In the genomic region with DNA sequence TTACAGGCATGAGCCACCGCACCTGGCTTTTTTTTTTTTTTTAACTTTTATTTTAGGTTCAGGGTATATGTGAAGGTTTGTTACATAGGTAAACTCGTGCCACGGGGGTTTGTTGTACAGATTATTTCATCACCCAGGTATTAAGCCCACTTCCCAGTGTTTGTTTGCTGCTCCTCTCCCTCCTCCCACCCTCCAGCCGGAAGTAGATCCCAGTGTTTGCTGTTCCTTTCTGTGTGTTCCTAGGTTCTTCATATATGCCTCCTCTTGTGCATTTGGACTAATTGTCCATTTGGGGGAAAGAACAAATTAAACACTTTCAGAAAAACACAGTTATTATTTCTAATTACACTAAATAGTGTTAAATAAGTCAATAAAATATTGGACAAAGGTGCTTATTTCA, we compare ENCODE assay signal across 24 cellular contexts. TPM values are rescaled to one million over a fixed set of nuclear protein-coding genes. Genes with fewer than 3 reads are reported as not detected.
DNase-seq lines count a peak whose midpoint lies in the region; ATAC-seq, FAIRE-seq and TF ChIP-seq lines count a peak whose summit lies in the region.
"Had no signal": no experiment of that assay in that cellular context is flagged by ENCODE, and none has a peak within 500 bp of the region (broad histone marks: within the 10 kb centered on the region; RNA-seq: fewer than 3 reads in every experiment).

No MANE protein-coding gene starts in this region.

- intact Hi-C loops in HepG2 (cut with micrococcal nuclease; ENCODE audit: unreplicated experiment), result no loop called here
- intact Hi-C loops in right lobe of liver (cut with DNase I), result no loop called here
- intact Hi-C loops in kidney (cut with DNase I), result no loop called here

- in situ Hi-C loops in HepG2 (cut with HindIII; ENCODE audit: extremely low pct_ligation_motif_present, low pct_unique_long_range_greater_than_20kb), result no loop called here

- POLR2A ChIA-PET in HepG2 (lab: Yijun Ruan, JAX), result no interaction called here

- DNase-seq in NCI-H510A treated with DMSO at 0.1 percent for 48 hours (lab: John Stamatoyannopoulos, UW), result peak; percentile 77
- no peak for DNase-seq in NCI-H510A (lab: John Stamatoyannopoulos, UW)
- DNase-seq in HepG2 (ENCODE audit: low spot score), result no peak
- no peak for DNase-seq in right lobe of liver
- peak; percentile 17 for DNase-seq in NCI-H2029 (lab: John Stamatoyannopoulos, UW)
- no peak for DNase-seq in hepatocyte (ENCODE audit: low spot score)
- no peak for DNase-seq in GOT3 (lab: John Stamatoyannopoulos, UW)
- no peak for DNase-seq in kidney
- DNase-seq: 8988T; ACHN; AML-193; BE2C; Calu3; CD4-positive, alpha-beta memory T cell; COR-L47; DMS79; EL; GDM1; H7; HCEC 1CT had no signal

- CTCF ChIA-PET in HepG2 (lab: Yijun Ruan, JAX; ENCODE audit: low intra/inter-chr PET ratio, low total read pairs), result no interaction called here

- ATAC-seq in HepG2 (no peak), right lobe of liver (no peak)
- ATAC-seq: A549, GM12878 had no signal

- TF ChIP-seq CTCF in HepG2 (CRISPR knock-in tag; IDR thresholded peaks at IDR 0.05) (no peak), right lobe of liver (IDR thresholded peaks at IDR 0.05) (no peak), hepatocyte (IDR thresholded peaks at IDR 0.05; ENCODE audit: poor library complexity) (no peak), kidney (IDR thresholded peaks at IDR 0.05; ENCODE audit: borderline replicate concordance, extremely low read depth, insufficient read depth) (no peak)

- BruUV-seq in HepG2 (replicated peaks; lab: Mats Ljungman, UMichigan), result no TSS peak

- no peak overlapping the region for H3K27ac ChIP-seq in HepG2 (ENCODE audit: extremely low read length, insufficient read depth, low read length)
- no peak overlapping the region for H3K27ac ChIP-seq in right lobe of liver
- peak overlapping the region; percentile 58 for H3K27ac ChIP-seq in hepatocyte
- H3K27ac ChIP-seq in kidney (ENCODE audit: low read depth in 2 of 2, low read length in 2 of 2), result no peak overlapping the region
- H3K27ac ChIP-seq: A549; BLaER1 treated with 17β-estradiol and CSF1 and Interleukin-3, amounts not matched to agents 10 nM and 100 nM had no signal

- no peak for TF ChIP-seq POLR2A in HepG2 (IDR thresholded peaks at IDR 0.05; ENCODE audit: insufficient read depth in 1 of 2, low read depth in 2 of 2, low read length in 2 of 2)
- no peak for TF ChIP-seq POLR2A in right lobe of liver (IDR thresholded peaks at IDR 0.05)

- H3K36me3 ChIP-seq in HepG2 (replicated peaks in 1 of 2; ENCODE audit: control insufficient read depth in 1 of 2, insufficient read depth in 2 of 2, low read length in 2 of 2), result no peaks in the 10 kb centered on the region
- H3K36me3 ChIP-seq in right lobe of liver, result no peaks in the 10 kb centered on the region
- H3K36me3 ChIP-seq in hepatocyte (replicated peaks; ENCODE audit: insufficient read depth, low read depth), result no peaks in the 10 kb centered on the region
- H3K36me3 ChIP-seq in kidney (ENCODE audit: control insufficient read depth in 1 of 2, insufficient read depth in 2 of 2, low read length in 2 of 2), result no peaks in the 10 kb centered on the region
- H3K36me3 ChIP-seq: BE2C had no signal

- H3K79me2 ChIP-seq in HepG2 (ENCODE audit: insufficient read depth, low read length) (no peaks in the 10 kb centered on the region), hepatocyte (no peaks in the 10 kb centered on the region)

- TF ChIP-seq EP300 in HepG2 (IDR thresholded peaks at IDR 0.05; ENCODE audit: low read depth in 2 of 2, low read length in 2 of 2) (no peak), HepG2 (CRISPR knock-in tag; IDR thresholded peaks at IDR 0.05; ENCODE audit: borderline replicate concordance) (no peak)

- no peaks in the 10 kb centered on the region for H4K20me1 ChIP-seq in HepG2 (ENCODE audit: insufficient read depth, low read length)
- H4K20me1 ChIP-seq in hepatocyte (ENCODE audit: insufficient read depth, poor library complexity, severe bottlenecking), result no peaks in the 10 kb centered on the region
- H4K20me1 ChIP-seq: BLaER1 treated with 17β-estradiol and CSF1 and Interleukin-3, amounts not matched to agents 10 nM and 100 nM had no signal

- H2AFZ ChIP-seq in HepG2 (ENCODE audit: low read length) (no peak overlapping the region), hepatocyte (no peak overlapping the region)

- H3K9me3 ChIP-seq in HepG2 (ENCODE audit: low read length) (peaks cover 10% of the 10 kb centered on the region), right lobe of liver (no peaks in the 10 kb centered on the region), hepatocyte (ENCODE audit: low read depth) (no peaks in the 10 kb centered on the region), kidney (ENCODE audit: control insufficient read depth in 1 of 2, low read length in 2 of 2) (no peaks in the 10 kb centered on the region)
- H3K9me3 ChIP-seq: BE2C had no signal

- H3K27me3 ChIP-seq in HepG2 (ENCODE audit: control insufficient read depth in 1 of 2, insufficient read depth in 2 of 2, low read length in 2 of 2) (peaks cover 0 to 3% of the 10 kb centered on the region in 2 experiments; a peak in 1 of 5 replicates), right lobe of liver (no peaks in the 10 kb centered on the region), hepatocyte (no peaks in the 10 kb centered on the region)
- H3K27me3 ChIP-seq: BE2C; BLaER1 treated with 17β-estradiol and CSF1 and Interleukin-3, amounts not matched to agents 10 nM and 100 nM had no signal

- H3K4me1 ChIP-seq in HepG2 (ENCODE audit: insufficient read depth, low read length), result peaks cover 25% of the 10 kb centered on the region
- no peaks in the 10 kb centered on the region for H3K4me1 ChIP-seq in right lobe of liver
- peaks cover 9% of the 10 kb centered on the region for H3K4me1 ChIP-seq in hepatocyte (ENCODE audit: insufficient read depth)
- H3K4me1 ChIP-seq in kidney (ENCODE audit: control insufficient read depth in 1 of 2, insufficient read depth in 1 of 2, low read depth in 1 of 2, low read length in 2 of 2), result no peaks in the 10 kb centered on the region
- H3K4me1 ChIP-seq: A549; BE2C; BLaER1 treated with 17β-estradiol and CSF1 and Interleukin-3, amounts not matched to agents 10 nM and 100 nM had no signal

- H3K4me3 ChIP-seq in HepG2 (replicated peaks in 1 of 3; ENCODE audit: insufficient read depth in 1 of 3, low read depth in 2 of 3, low read length in 3 of 3) (no peak overlapping the region), right lobe of liver (no peak overlapping the region), hepatocyte (no peak overlapping the region), kidney (ENCODE audit: low read length in 2 of 2) (no peak overlapping the region)
- H3K4me3 ChIP-seq: A549; BLaER1 treated with 17β-estradiol and CSF1 and Interleukin-3, amounts not matched to agents 10 nM and 100 nM; GM12878 had no signal

- H3K9ac ChIP-seq in HepG2 (ENCODE audit: insufficient read depth, low read depth, low read length), result no peak overlapping the region
- no peak overlapping the region for H3K9ac ChIP-seq in kidney (ENCODE audit: low read length in 2 of 2)
- H3K9ac ChIP-seq: BLaER1 treated with 17β-estradiol and CSF1 and Interleukin-3, amounts not matched to agents 10 nM and 100 nM had no signal

- H3K9me2 ChIP-seq in hepatocyte (replicated peaks; ENCODE audit: insufficient read depth), result no peaks in the 10 kb centered on the region

- no peak for TF ChIP-seq RAD21 in HepG2 (CRISPR knock-in tag; IDR thresholded peaks at IDR 0.05)

- no peak for FAIRE-seq in HepG2 (lab: Jason Lieb, UNC)
- no peak for FAIRE-seq in kidney (lab: Jason Lieb, UNC)
- FAIRE-seq: A549, GM12878, H1 had no signal

- WGBS in HepG2 (ENCODE audit: low lambda C conversion rate), result 7% methylated on average over 4 of the region's 4 CpGs
- WGBS in right lobe of liver (ENCODE audit: insufficient coverage, low coverage, low lambda C conversion rate, missing lambda C conversion rate), result 48% methylated on average over 4 of the region's 4 CpGs
- WGBS in hepatocyte (ENCODE audit: low lambda C conversion rate, missing lambda C conversion rate), result 80% methylated on average over 4 of the region's 4 CpGs

- H3K4me2 ChIP-seq in HepG2 (ENCODE audit: low read depth, low read length), result no peak overlapping the region
- H3K4me2 ChIP-seq in hepatocyte, result no peak overlapping the region
- H3K4me2 ChIP-seq: A549; BLaER1 treated with 17β-estradiol and CSF1 and Interleukin-3, amounts not matched to agents 10 nM and 100 nM had no signal

RNA-seq across cellular contexts. Expression of gene SLC2A7, which starts 1.1 kb away (rescaled TPM):
- total RNA-seq in HepG2 (2016; rRNA removed; fragmentation: Illumina TruSeq; extraction: Trizol) (not detected in 2 replicates), right lobe of liver (not detected), hepatocyte (0.16 and 0.27 TPM in 2 replicates), kidney (not detected)
- not detected in 2 replicates for total RNA-seq in HepG2 (2016; cell fraction: cytosol; rRNA removed; fragmentation: Illumina TruSeq; extraction: Trizol; ENCODE audit: low read depth)
- total RNA-seq in HepG2 (2016; cell fraction: insoluble cytoplasmic fraction; rRNA removed; fragmentation: Illumina TruSeq; extraction: Trizol), result not detected in 2 replicates
- not detected in 2 replicates for total RNA-seq in HepG2 (2016; cell fraction: membrane; rRNA removed; fragmentation: Illumina TruSeq; extraction: Trizol)
- not detected in 2 replicates for total RNA-seq in HepG2 (2016; cell fraction: nucleus; rRNA removed; fragmentation: Illumina TruSeq; extraction: Trizol)
- polyA plus RNA-seq in HepG2 (2011; rRNA removed) (not detected in 2 replicates), hepatocyte (0.13 and 0.40 TPM in 2 replicates), kidney (ENCODE audit: insufficient read depth, low read depth, low replicate concordance) (not detected)
- not detected in 2 replicates for polyA plus RNA-seq in HepG2 (2011; cell fraction: cytosol; rRNA removed)
- polyA plus RNA-seq in HepG2 (2011; cell fraction: nucleus; rRNA removed), result not detected in 2 replicates
- polyA plus RNA-seq in HepG2 (2012), result not detected in 2 replicates
- not detected in 2 replicates for polyA plus RNA-seq in HepG2 (2016; cell fraction: cytosol; fragmentation: Illumina TruSeq; extraction: Trizol; ENCODE audit: low read depth)
- not detected in 2 replicates for polyA plus RNA-seq in HepG2 (2016; cell fraction: insoluble cytoplasmic fraction; fragmentation: Illumina TruSeq; extraction: Trizol; ENCODE audit: low read depth)
- not detected in 2 replicates for polyA plus RNA-seq in HepG2 (2016; cell fraction: membrane; fragmentation: Illumina TruSeq; extraction: Trizol; ENCODE audit: low read depth)
- polyA plus RNA-seq in HepG2 (2016; cell fraction: nucleus; fragmentation: Illumina TruSeq; extraction: Trizol; ENCODE audit: insufficient read depth, low read depth), result not detected in 2 replicates
- not detected in 2 replicates for polyA minus RNA-seq in HepG2 (2011; rRNA and poly(A)+ RNA removed; ENCODE audit: low replicate concordance)
- polyA minus RNA-seq in HepG2 (2011; cell fraction: cytosol; rRNA and poly(A)+ RNA removed), result not detected in 2 replicates
- not detected in 2 replicates for polyA minus RNA-seq in HepG2 (2011; cell fraction: nucleus; rRNA and poly(A)+ RNA removed)
- total RNA-seq: Calu3; CD4-positive, alpha-beta memory T cell; GM12878; H1; H7 had no signal
- polyA plus RNA-seq: A549; CD4-positive, alpha-beta memory T cell; GM12878; H1 had no signal

RNA-seq across cellular contexts. Expression of gene SLC2A5, which starts 42.1 kb away (rescaled TPM):
- total RNA-seq in HepG2 (2016; rRNA removed; fragmentation: Illumina TruSeq; extraction: Trizol), result 0.04 TPM in 1 of 2 replicates, not detected in the other
- not detected in 2 replicates for total RNA-seq in HepG2 (2016; cell fraction: cytosol; rRNA removed; fragmentation: Illumina TruSeq; extraction: Trizol; ENCODE audit: low read depth)
- not detected in 2 replicates for total RNA-seq in HepG2 (2016; cell fraction: insoluble cytoplasmic fraction; rRNA removed; fragmentation: Illumina TruSeq; extraction: Trizol)
- total RNA-seq in HepG2 (2016; cell fraction: membrane; rRNA removed; fragmentation: Illumina TruSeq; extraction: Trizol), result not detected in 2 replicates
- not detected in 2 replicates for total RNA-seq in HepG2 (2016; cell fraction: nucleus; rRNA removed; fragmentation: Illumina TruSeq; extraction: Trizol)
- 0.54 and 0.80 TPM in 2 replicates for polyA plus RNA-seq in HepG2 (2011; rRNA removed)
- polyA plus RNA-seq in HepG2 (2011; cell fraction: cytosol; rRNA removed), result 0.27 and 0.46 TPM in 2 replicates
- 2.7 and 3.8 TPM in 2 replicates for polyA plus RNA-seq in HepG2 (2011; cell fraction: nucleus; rRNA removed)
- polyA plus RNA-seq in HepG2 (2012), result 0.16 and 0.68 TPM in 2 replicates
- polyA plus RNA-seq in HepG2 (2016; cell fraction: cytosol; fragmentation: Illumina TruSeq; extraction: Trizol; ENCODE audit: low read depth), result not detected in 2 replicates
- not detected in 2 replicates for polyA plus RNA-seq in HepG2 (2016; cell fraction: insoluble cytoplasmic fraction; fragmentation: Illumina TruSeq; extraction: Trizol; ENCODE audit: low read depth)
- not detected in 2 replicates for polyA plus RNA-seq in HepG2 (2016; cell fraction: membrane; fragmentation: Illumina TruSeq; extraction: Trizol; ENCODE audit: low read depth)
- polyA plus RNA-seq in HepG2 (2016; cell fraction: nucleus; fragmentation: Illumina TruSeq; extraction: Trizol; ENCODE audit: insufficient read depth, low read depth), result not detected in 2 replicates
- polyA minus RNA-seq in HepG2 (2011; rRNA and poly(A)+ RNA removed; ENCODE audit: low replicate concordance), result 0.24 TPM in 1 of 2 replicates, not detected in the other
- polyA minus RNA-seq in HepG2 (2011; cell fraction: cytosol; rRNA and poly(A)+ RNA removed), result 0.99 TPM in 1 of 2 replicates, not detected in the other
- polyA minus RNA-seq in HepG2 (2011; cell fraction: nucleus; rRNA and poly(A)+ RNA removed), result 1.2 TPM in 1 of 2 replicates, not detected in the other
- 1 to 10 TPM in 1 of 6 experiments, under 1 TPM in 5; 0.19 to 3.5 (median 0.30) TPM for total RNA-seq in right lobe of liver
- total RNA-seq in hepatocyte, result 7.2 TPM in 2 replicates
- polyA plus RNA-seq in hepatocyte, result 7.1 and 8.2 TPM in 2 replicates
- total RNA-seq in kidney, result 6.4 TPM
- polyA plus RNA-seq in kidney (ENCODE audit: insufficient read depth, low read depth, low replicate concordance), result 9.0 TPM
- total RNA-seq: H1 had no signal
- polyA plus RNA-seq: CD4-positive, alpha-beta memory T cell had no signal

Comparison
In these comparisons a context has a peak if more than half of its experiments do, and no peak if none do; other contexts are left out.
1. DNase-seq: peak in NCI-H510A treated with DMSO at 0.1 percent for 48 hours (single experiment) and NCI-H2029 (single experiment); none in NCI-H510A (single experiment), HepG2 (single experiment), right lobe of liver (0 of 3), hepatocyte (single experiment), GOT3 (single experiment) and kidney (single experiment).